Comparison of ENCODE assay signal across 21 cellular contexts in genomic region chr10:119897366-119897765, GRCh38. TPM values are rescaled to one million over a fixed set of nuclear protein-coding genes. Genes with fewer than 3 reads are reported as not detected.
DNase-seq lines count a peak whose midpoint lies in the region; ATAC-seq and TF ChIP-seq lines count a peak whose summit lies in the region.
"Had no signal": no experiment of that assay in that cellular context is flagged by ENCODE, and none has a peak within 500 bp of the region (broad histone marks: within the 10 kb centered on the region; RNA-seq: fewer than 3 reads in every experiment).

No MANE protein-coding gene starts in this region.

- DNase-seq in natural killer cell = no peak
- DNase-seq in natural killer cell treated with Interleukin-12 subunit alpha and Interleukin-12 subunit beta and Interleukin-15 and Interleukin-18, amount 100 ng/mL, for 72 hours (ENCODE audit: low spot score) = no peak
- DNase-seq in adrenal gland = no peak
- no peak for DNase-seq in naive B cell
- no peak for DNase-seq in type B pancreatic cell (ENCODE audit: extremely low spot score, unreplicated experiment)
- DNase-seq in HEK293T (ENCODE audit: extremely low spot score) = no peak
- no peak for DNase-seq in activated CD4-positive, alpha-beta memory T cell treated with anti-CD3 and anti-CD28 coated beads for 36 hours
- DNase-seq in CD14-positive monocyte (ENCODE audit: low spot score) = no peak
- DNase-seq: activated CD4-positive, alpha-beta T cell treated with anti-CD3 and anti-CD28 coated beads, Interleukin-2, amount 50 U/mL, for 48 hours; DMS153; effector CD8-positive, alpha-beta T cell; gastrocnemius medialis; NCI-H1694; occipital lobe; stimulated activated CD8-positive, alpha-beta memory T cell treated with anti-CD3 and anti-CD28 coated beads, Interleukin-4, amount 100 ng/mL, for 48 hours; T-helper 9 cell had no signal

- POLR2A ChIA-PET in HEK293T (lab: Yijun Ruan, JAX) = interaction anchor here (1.0 to 3.0 kb wide), 2 partner anchors 25 to 171 kb away, joined by 3 to 11 read pairs; partner anchors contain the start of genes INPP5F and MCMBP
- POLR2A ChIA-PET in activated CD4-positive, alpha-beta memory T cell treated with anti-CD3 and anti-CD28 coated beads for 36 hours (lab: Charles Lee) = interaction anchor here (0.6 kb wide), 1 partner anchor 25 kb away, joined by 3 read pairs; the partner anchor contains the start of gene MCMBP

- H3K36me3 ChIP-seq in adrenal gland (replicated peaks in 1 of 2) = peaks cover 0 to 11% of the 10 kb centered on the region in 2 donors

- H3K27me3 Mint-ChIP-seq in natural killer cell (ENCODE audit: low read depth in 2 of 2) = no peaks in the 10 kb centered on the region
- no peaks in the 10 kb centered on the region for H3K27me3 Mint-ChIP-seq in natural killer cell treated with Interleukin-12 subunit alpha and Interleukin-12 subunit beta and Interleukin-15 and Interleukin-18, amount 100 ng/mL, for 72 hours
- H3K27me3 Mint-ChIP-seq in naive B cell = no peaks in the 10 kb centered on the region
- no peaks in the 10 kb centered on the region for H3K27me3 Mint-ChIP-seq in type B pancreatic cell
- no peaks in the 10 kb centered on the region for H3K27me3 Mint-ChIP-seq in activated CD4-positive, alpha-beta memory T cell treated with anti-CD3 and anti-CD28 coated beads for 36 hours
- no peaks in the 10 kb centered on the region for H3K27me3 Mint-ChIP-seq in CD14-positive monocyte (ENCODE audit: low read depth in 3 of 3)

- H3K27ac ChIP-seq in adrenal gland = peak overlapping the region in 3 of 5 donors; percentile 20 to 68 (median 27)
- H3K27ac ChIP-seq: vagina had no signal

- peaks cover 10% of the 10 kb centered on the region for H3K36me3 Mint-ChIP-seq in natural killer cell
- H3K36me3 Mint-ChIP-seq in natural killer cell treated with Interleukin-12 subunit alpha and Interleukin-12 subunit beta and Interleukin-15 and Interleukin-18, amount 100 ng/mL, for 72 hours = peaks cover 11% of the 10 kb centered on the region
- H3K36me3 Mint-ChIP-seq in naive B cell = peaks cover 5 to 9% of the 10 kb centered on the region in 2 donors
- peaks cover 12% of the 10 kb centered on the region for H3K36me3 Mint-ChIP-seq in type B pancreatic cell
- peaks cover 20% of the 10 kb centered on the region for H3K36me3 Mint-ChIP-seq in activated CD4-positive, alpha-beta memory T cell treated with anti-CD3 and anti-CD28 coated beads for 36 hours
- H3K36me3 Mint-ChIP-seq in CD14-positive monocyte = peaks cover 24 to 46% of the 10 kb centered on the region in 2 donors

- H3K27me3 ChIP-seq in adrenal gland = no peaks in the 10 kb centered on the region
- H3K27me3 ChIP-seq: gastrocnemius medialis, right atrium auricular region, vagina had no signal

- H3K4me1 Mint-ChIP-seq in natural killer cell (peaks cover 50 to 52% of the 10 kb centered on the region in 2 donors), naive B cell (peaks cover 46 to 65% (median 50%) of the 10 kb centered on the region in 3 donors), type B pancreatic cell (ENCODE audit: unreplicated experiment) (peaks cover 43% of the 10 kb centered on the region), CD14-positive monocyte (peaks cover 38% of the 10 kb centered on the region)
- peaks cover 40 to 52% of the 10 kb centered on the region in 2 donors for H3K4me1 Mint-ChIP-seq in natural killer cell treated with Interleukin-12 subunit alpha and Interleukin-12 subunit beta and Interleukin-15 and Interleukin-18, amount 100 ng/mL, for 72 hours (ENCODE audit: low read depth in 2 of 2)
- peaks cover 53% of the 10 kb centered on the region for H3K4me1 Mint-ChIP-seq in activated CD4-positive, alpha-beta memory T cell treated with anti-CD3 and anti-CD28 coated beads for 36 hours (ENCODE audit: low read depth)

- no peak for TF ChIP-seq POLR2A in adrenal gland (IDR thresholded peaks at IDR 0.05)

- no peaks in the 10 kb centered on the region for H3K9me3 Mint-ChIP-seq in natural killer cell
- H3K9me3 Mint-ChIP-seq in natural killer cell treated with Interleukin-12 subunit alpha and Interleukin-12 subunit beta and Interleukin-15 and Interleukin-18, amount 100 ng/mL, for 72 hours = no peaks in the 10 kb centered on the region
- no peaks in the 10 kb centered on the region for H3K9me3 Mint-ChIP-seq in naive B cell
- peaks cover 1% of the 10 kb centered on the region for H3K9me3 Mint-ChIP-seq in type B pancreatic cell
- H3K9me3 Mint-ChIP-seq in activated CD4-positive, alpha-beta memory T cell treated with anti-CD3 and anti-CD28 coated beads for 36 hours = no peaks in the 10 kb centered on the region
- no peaks in the 10 kb centered on the region for H3K9me3 Mint-ChIP-seq in CD14-positive monocyte
- H3K9me3 Mint-ChIP-seq: WTC11 had no signal

- H3K4me3 Mint-ChIP-seq in natural killer cell (no peak overlapping the region), naive B cell (no peak overlapping the region), type B pancreatic cell (no peak overlapping the region), CD14-positive monocyte (no peak overlapping the region)
- no peak overlapping the region for H3K4me3 Mint-ChIP-seq in natural killer cell treated with Interleukin-12 subunit alpha and Interleukin-12 subunit beta and Interleukin-15 and Interleukin-18, amount 100 ng/mL, for 72 hours
- no peak overlapping the region for H3K4me3 Mint-ChIP-seq in activated CD4-positive, alpha-beta memory T cell treated with anti-CD3 and anti-CD28 coated beads for 36 hours
- H3K4me3 Mint-ChIP-seq: WTC11 had no signal

- no peaks in the 10 kb centered on the region for H3K9me3 ChIP-seq in adrenal gland (replicated peaks in 1 of 3)
- H3K9me3 ChIP-seq: gastrocnemius medialis, HAP-1, lower lobe of right lung, right atrium auricular region, vagina had no signal

- H3K27ac Mint-ChIP-seq in natural killer cell = peak overlapping the region; percentile 92 to 95
- H3K27ac Mint-ChIP-seq in natural killer cell treated with Interleukin-12 subunit alpha and Interleukin-12 subunit beta and Interleukin-15 and Interleukin-18, amount 100 ng/mL, for 72 hours = peak overlapping the region in 1 of 2 donors; percentile 64
- peak overlapping the region in 5 of 6 donors; percentile 2 to 59 (median 42) for H3K27ac Mint-ChIP-seq in naive B cell
- peak overlapping the region; percentile 43 for H3K27ac Mint-ChIP-seq in type B pancreatic cell
- no peak overlapping the region for H3K27ac Mint-ChIP-seq in activated CD4-positive, alpha-beta memory T cell treated with anti-CD3 and anti-CD28 coated beads for 36 hours
- no peak overlapping the region for H3K27ac Mint-ChIP-seq in CD14-positive monocyte
- H3K27ac Mint-ChIP-seq: WTC11 had no signal

- no peak overlapping the region for H3K4me3 ChIP-seq in adrenal gland
- H3K4me3 ChIP-seq: gastrocnemius medialis, HAP-1, lower lobe of right lung, right atrium auricular region, vagina had no signal

- intact Hi-C loops in natural killer cell (cut with micrococcal nuclease) (no loop called here), adrenal gland (cut with DNase I) (no loop called here), CD14-positive monocyte (cut with micrococcal nuclease) (loop anchor here in 1 of 2 donors (10.0 kb wide), 1 partner anchor 303 kb away; the partner anchor contains the start of gene TIAL1)
- intact Hi-C loops in activated CD4-positive, alpha-beta memory T cell treated with anti-CD3 and anti-CD28 coated beads for 36 hours (cut with micrococcal nuclease) = no loop called here

- TF ChIP-seq CTCF in natural killer cell (IDR thresholded peaks at IDR 0.05) = no peak
- no peak for TF ChIP-seq CTCF in adrenal gland (IDR thresholded peaks at IDR 0.05)
- no peak for TF ChIP-seq CTCF in type B pancreatic cell (conservative IDR thresholded peaks at IDR 0.05)
- TF ChIP-seq CTCF in CD14-positive monocyte (IDR thresholded peaks at IDR 0.05) = no peak

- 67 to 72% (median 70%) methylated on average over 5 of the region's 5 CpGs for WGBS in adrenal gland, 4 donors

- peaks cover 19 to 44% of the 10 kb centered on the region in 2 donors for H3K4me1 ChIP-seq in adrenal gland (replicated peaks in 1 of 2)

- CTCF ChIA-PET in HEK293T (lab: Yijun Ruan, JAX) = interaction anchor here (1.2 kb wide), 1 partner anchor 21 kb away, joined by 4 read pairs; no protein-coding TSS in a partner anchor
- CTCF ChIA-PET in activated CD4-positive, alpha-beta memory T cell treated with anti-CD3 and anti-CD28 coated beads for 36 hours (lab: Charles Lee) = interaction anchor here (1.2 to 1.5 kb wide), 2 partner anchors 147 to 210 kb away, joined by 3 read pairs; no protein-coding TSS in a partner anchor

- ATAC-seq in natural killer cell (no peak), naive B cell (ENCODE audit: low read depth in 2 of 2) (no peak)
- no peak for ATAC-seq in natural killer cell treated with Interleukin-12 subunit alpha and Interleukin-12 subunit beta and Interleukin-15 and Interleukin-18, amount 100 ng/mL, for 72 hours
- ATAC-seq: gastrocnemius medialis, WTC11 had no signal

TF ChIP-seq in HEK293T, 16 proteins besides CTCF, POLR2A, EP300 and RAD21:
- TF ChIP-seq LEF1 (IDR thresholded peaks at IDR 0.05; ENCODE audit: borderline replicate concordance) (no peak), SUZ12 (IDR thresholded peaks at IDR 0.05) (no peak), SP1 (IDR thresholded peaks at IDR 0.05) (no peak), FOXM1 (IDR thresholded peaks at IDR 0.05; ENCODE audit: borderline replicate concordance) (no peak), TARDBP (IDR thresholded peaks at IDR 0.05) (no peak)
TF ChIP-seq in HEK293T: peak in this region for 0.

RNA-seq across cellular contexts. Expression of gene SEC23IP, which starts 4.8 kb away (rescaled TPM):
- total RNA-seq in natural killer cell (10 to 100 TPM; 45.1 to 54.5 (median 49.4) TPM), adrenal gland (10 to 100 TPM; 13.5 to 75.0 (median 44.8) TPM), type B pancreatic cell (ENCODE audit: low replicate concordance) (69.1 and 72.9 TPM in 2 replicates)
- total RNA-seq in natural killer cell treated with Interleukin-12 subunit alpha and Interleukin-12 subunit beta and Interleukin-15 and Interleukin-18, amount 100 ng/mL, for 72 hours = 10 to 100 TPM; 77.7 to 98.7 TPM
- polyA plus RNA-seq in adrenal gland (10 to 100 TPM in 2 of 3 donors, 1 to 10 TPM in 1; 8.5 to 83.5 (median 10.1) TPM), naive B cell (ENCODE audit: low read depth in 6 of 6) (10 to 100 TPM; 48.6 to 63.8 (median 59.5) TPM), CD14-positive monocyte (10 to 100 TPM; 42.0 to 43.8 TPM)
- 10 to 100 TPM; 62.4 to 63.6 TPM for total RNA-seq in activated CD4-positive, alpha-beta memory T cell treated with anti-CD3 and anti-CD28 coated beads for 36 hours

RNA-seq across cellular contexts. Expression of gene MCMBP, which starts 24.7 kb away (rescaled TPM):
- total RNA-seq in natural killer cell (10 to 100 TPM; 26.4 to 39.2 (median 28.6) TPM), adrenal gland (10 to 100 TPM; 30.2 to 44.1 (median 35.1) TPM), type B pancreatic cell (ENCODE audit: low replicate concordance) (47.2 and 58.2 TPM in 2 replicates)
- total RNA-seq in natural killer cell treated with Interleukin-12 subunit alpha and Interleukin-12 subunit beta and Interleukin-15 and Interleukin-18, amount 100 ng/mL, for 72 hours = 100 to 1,000 TPM; 120 to 134 TPM
- polyA plus RNA-seq in adrenal gland (10 to 100 TPM; 11.1 to 44.3 (median 13.0) TPM), naive B cell (ENCODE audit: low read depth in 6 of 6) (10 to 100 TPM; 40.5 to 77.0 (median 48.5) TPM), CD14-positive monocyte (10 to 100 TPM; 75.3 to 96.7 TPM)
- total RNA-seq in activated CD4-positive, alpha-beta memory T cell treated with anti-CD3 and anti-CD28 coated beads for 36 hours = 10 to 100 TPM; 90.8 to 92.8 TPM

Comparison
In these comparisons a context has a peak if more than half of its experiments do, and no peak if none do; other contexts are left out.
1. H3K27ac Mint-ChIP-seq: peak in natural killer cell (2 of 2), naive B cell (5 of 6) and type B pancreatic cell (single experiment); none in activated CD4-positive, alpha-beta memory T cell treated with anti-CD3 and anti-CD28 coated beads for 36 hours (single experiment) and CD14-positive monocyte (0 of 7).